In genomic region chr2:109680523-109681297, GRCh38 we compare ENCODE assay signal across 32 cellular contexts.
DNase-seq lines count a peak whose midpoint lies in the region; FAIRE-seq and TF ChIP-seq lines count a peak whose summit lies in the region.
"Had no signal": no experiment of that assay in that cellular context is flagged by ENCODE, and none has a peak within 500 bp of the region (broad histone marks: within the 10 kb centered on the region; RNA-seq: fewer than 3 reads in every experiment).

No MANE protein-coding gene starts in this region.

- TF ChIP-seq POLR2A in thyroid gland (IDR thresholded peaks at IDR 0.05) = no peak

- intact Hi-C loops in thyroid gland (cut with DNase I) = no loop called here

- H3K4me3 ChIP-seq in mucosa of rectum (ENCODE audit: low read length in 2 of 2) (no peak overlapping the region), thyroid gland (replicated peaks in 1 of 3) (no peak overlapping the region)
- H3K4me3 ChIP-seq: cardiac muscle cell, colonic mucosa, K562, left ventricle myocardium inferior, ovary, Peyer's patch, stomach had no signal

- peak; percentile 87 for FAIRE-seq in TTC549 (lab: Jason Lieb, UNC)
- FAIRE-seq: GM12891, HTR-8/SVneo, K562 had no signal

- H3K9ac ChIP-seq in mucosa of rectum (ENCODE audit: low read depth in 1 of 2, low read length in 2 of 2) = peak overlapping the region; percentile 12 to 32

- H3K4me1 ChIP-seq in mucosa of rectum (ENCODE audit: control insufficient read depth in 2 of 2, insufficient read depth in 2 of 2, low read length in 2 of 2) = peaks cover 28 to 51% of the 10 kb centered on the region in 2 donors
- H3K4me1 ChIP-seq in thyroid gland = peaks cover 40 to 70% of the 10 kb centered on the region in 2 donors

- H3K9me3 ChIP-seq in mucosa of rectum (ENCODE audit: control insufficient read depth in 2 of 2, low read length in 2 of 2) (no peaks in the 10 kb centered on the region), thyroid gland (no peaks in the 10 kb centered on the region)
- H3K9me3 ChIP-seq: colonic mucosa, left ventricle myocardium inferior, ovary, Peyer's patch, stomach had no signal

- WGBS in thyroid gland, 2 donors = 78 to 85% methylated on average over 11 of the region's 11 CpGs

- no peak for TF ChIP-seq CTCF in thyroid gland (IDR thresholded peaks at IDR 0.05)

- H3K27me3 ChIP-seq in mucosa of rectum (ENCODE audit: control insufficient read depth in 2 of 2, insufficient read depth in 2 of 2, low read length in 2 of 2) (no peaks in the 10 kb centered on the region), thyroid gland (no peaks in the 10 kb centered on the region)
- H3K27me3 ChIP-seq: cardiac muscle cell, colonic mucosa, ovary, Peyer's patch, stomach had no signal

- DNase-seq in iris pigment epithelial cell (ENCODE audit: low read depth) = peak; percentile 27
- DNase-seq in thyroid gland = peak in 1 of 2 donors; percentile 55
- no peak for DNase-seq in GM19238 (ENCODE audit: insufficient read length, low spot score)
- no peak for DNase-seq in NCI-H2196 (lab: John Stamatoyannopoulos, UW; ENCODE audit: unreplicated experiment)
- DNase-seq in SKM-1 treated with dmso at 0.1 percent for 144 hours (lab: John Stamatoyannopoulos, UW; ENCODE audit: unreplicated experiment) = no peak
- DNase-seq in amygdala (lab: John Stamatoyannopoulos, UW) = no peak
- DNase-seq: activated CD4-positive, alpha-beta T cell treated with anti-CD3 and anti-CD28 coated beads for 4 hours; activated effector memory CD4-positive, alpha-beta T cell treated with anti-CD3 and anti-CD28 coated beads, Interleukin-2, amount 50 U/mL, for 16 hours; activated T-cell treated with anti-CD3 and anti-CD28 coated beads for 4 hours; aorta; colonic mucosa; effector CD4-positive, alpha-beta T cell; H9; hippocampal formation; left ventricle myocardium inferior; NCI-H2029 treated with DMSO at 0.1 percent for 48 hours; nephron progenitor cell; ovary; right cardiac atrium; SHP77 treated with DMSO at 0.1 percent for 48 hours; stimulated activated CD4-positive, alpha-beta T cell treated with anti-CD3 and anti-CD28 coated beads, Interleukin-2, amount 100 ng/mL, for 48 hours; stomach; T-helper 9 cell; WERI-Rb-1 had no signal

- H3K36me3 ChIP-seq in mucosa of rectum (ENCODE audit: control insufficient read depth in 2 of 2, insufficient read depth in 2 of 2, low read length in 2 of 2) (no peaks in the 10 kb centered on the region), thyroid gland (no peaks in the 10 kb centered on the region)
- H3K36me3 ChIP-seq: cardiac muscle cell, colonic mucosa, left ventricle myocardium inferior, ovary, Peyer's patch, stomach, WERI-Rb-1 had no signal

- H3K27ac ChIP-seq in mucosa of rectum (ENCODE audit: low read depth in 2 of 2, low read length in 2 of 2) (peak overlapping the region; percentile 21 to 32), thyroid gland (peak overlapping the region; percentile 78 to 87 (median 81))
- H3K27ac ChIP-seq: cardiac muscle cell, colonic mucosa, epithelial cell of prostate, ovary, Peyer's patch, WERI-Rb-1 had no signal
